ENCODE assay signal across 8 cellular contexts in the genomic region with DNA sequence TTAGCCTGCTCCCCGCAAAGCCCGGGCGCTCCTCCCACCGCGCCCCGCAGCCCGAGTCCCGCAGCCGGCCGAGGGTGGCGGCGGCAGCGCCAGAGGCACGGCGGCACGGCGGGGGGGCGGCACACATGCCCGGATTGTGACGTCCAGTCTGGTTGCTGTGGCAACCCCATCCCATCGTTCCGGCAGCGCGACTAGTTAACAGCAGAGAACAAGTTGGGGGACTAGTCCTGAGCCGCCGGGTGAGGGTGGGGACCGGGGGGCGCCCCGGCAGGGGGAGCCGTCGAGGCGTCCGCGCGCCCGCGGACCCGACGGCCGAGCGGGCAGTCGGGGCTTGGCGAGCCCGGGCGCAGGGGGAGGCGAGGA. TPM values are rescaled to one million over a fixed set of nuclear protein-coding genes. Genes with fewer than 3 reads are reported as not detected.
A peak's percentile ranks its signal among the peaks of the same experiment; 100 is the strongest.
DNase-seq lines count a peak whose midpoint lies in the region; ATAC-seq and TF ChIP-seq lines count a peak whose summit lies in the region.

A gene (minus strand): TSS at position 107 of the 363 bp plus-strand sequence. CDS start 298 bp downstream, outside the sequence.

- peaks cover 42% of the 10 kb centered on the region for H3K27me3 Mint-ChIP-seq in activated CD8-positive, alpha-beta T cell treated with anti-CD3 and anti-CD28 coated beads for 36 hours
- peaks cover 35% of the 10 kb centered on the region for H3K27me3 Mint-ChIP-seq in activated CD8-positive, alpha-beta T cell treated with anti-CD3 and anti-CD28 coated beads, Interleukin-2, amount 10 ng/mL, durations not matched to agents 7 days and 5 days (ENCODE audit: low read depth)

- ATAC-seq in activated CD8-positive, alpha-beta T cell treated with anti-CD3 and anti-CD28 coated beads for 36 hours: peak; percentile 26
- ATAC-seq in activated CD8-positive, alpha-beta T cell treated with anti-CD3 and anti-CD28 coated beads, Interleukin-2, amount 10 ng/mL, durations not matched to agents 7 days and 5 days: no peak
- no peak for ATAC-seq in thoracic aorta (ENCODE audit: insufficient number of reproducible peaks, low FRiP score, low read depth)
- no peak for ATAC-seq in HG03280 (IDR thresholded peaks at IDR 0.05; ENCODE audit: unreplicated experiment)

- no peaks in the 10 kb centered on the region for H3K9me3 ChIP-seq in SJSA1 (replicated peaks)
- H3K9me3 ChIP-seq in iPS-15b (ENCODE audit: control insufficient read depth, insufficient read depth, low read length): no peaks in the 10 kb centered on the region
- H3K9me3 ChIP-seq in thoracic aorta: no peaks in the 10 kb centered on the region

- peaks cover 9% of the 10 kb centered on the region; the same call in 1 of the 2 replicates for H3K4me1 ChIP-seq in SJSA1 (replicated peaks)
- peaks cover 4% of the 10 kb centered on the region for H3K4me1 ChIP-seq in iPS-15b (ENCODE audit: control insufficient read depth, insufficient read depth, low read length)
- peaks cover 14 to 25% of the 10 kb centered on the region in 2 donors for H3K4me1 ChIP-seq in thoracic aorta (ENCODE audit: control insufficient read depth in 1 of 2, low read depth in 2 of 2)

- H3K36me3 Mint-ChIP-seq in activated CD8-positive, alpha-beta T cell treated with anti-CD3 and anti-CD28 coated beads for 36 hours (ENCODE audit: low read depth): peaks cover 10% of the 10 kb centered on the region
- peaks cover 12% of the 10 kb centered on the region for H3K36me3 Mint-ChIP-seq in activated CD8-positive, alpha-beta T cell treated with anti-CD3 and anti-CD28 coated beads, Interleukin-2, amount 10 ng/mL, durations not matched to agents 7 days and 5 days (ENCODE audit: low read depth)

- H3K27me3 ChIP-seq in SJSA1 (replicated peaks) (peaks cover 33% of the 10 kb centered on the region), iPS-15b (ENCODE audit: control insufficient read depth, insufficient read depth, low read length) (peaks cover 42% of the 10 kb centered on the region), thoracic aorta (replicated peaks; ENCODE audit: insufficient read depth) (no peaks in the 10 kb centered on the region)

- CTCF ChIA-PET in activated CD8-positive, alpha-beta T cell treated with anti-CD3 and anti-CD28 coated beads for 36 hours (lab: Charles Lee): no interaction called here
- CTCF ChIA-PET in activated CD8-positive, alpha-beta T cell treated with anti-CD3 and anti-CD28 coated beads, Interleukin-2, amount 10 ng/mL, durations not matched to agents 7 days and 5 days (lab: Charles Lee): no interaction called here

- POLR2A ChIA-PET in activated CD8-positive, alpha-beta T cell treated with anti-CD3 and anti-CD28 coated beads for 36 hours (lab: Charles Lee): no interaction called here
- POLR2A ChIA-PET in activated CD8-positive, alpha-beta T cell treated with anti-CD3 and anti-CD28 coated beads, Interleukin-2, amount 10 ng/mL, durations not matched to agents 7 days and 5 days (lab: Charles Lee): no interaction called here

- peak; percentile 32 for DNase-seq in activated CD8-positive, alpha-beta T cell treated with anti-CD3 and anti-CD28 coated beads for 36 hours
- DNase-seq in activated CD8-positive, alpha-beta T cell treated with anti-CD3 and anti-CD28 coated beads, Interleukin-2, amount 10 ng/mL, durations not matched to agents 7 days and 5 days: no peak
- no peak for DNase-seq in SJSA1 (ENCODE audit: low read depth in 1 of 2, low spot score in 2 of 2)
- DNase-seq in thoracic aorta (ENCODE audit: low spot score): no peak
- no peak for DNase-seq in islet precursor cell
- DNase-seq in GM19240 (ENCODE audit: insufficient read length, low spot score): no peak

- no peak within 1 kb of the TSS for H3K27ac ChIP-seq in SJSA1
- H3K27ac ChIP-seq in thoracic aorta: peak within 1 kb of the TSS; percentile 5 to 17

- intact Hi-C loops in activated CD8-positive, alpha-beta T cell treated with anti-CD3 and anti-CD28 coated beads for 36 hours (cut with micrococcal nuclease): no loop called here

- H3K4me1 Mint-ChIP-seq in activated CD8-positive, alpha-beta T cell treated with anti-CD3 and anti-CD28 coated beads for 36 hours (ENCODE audit: low read depth): peaks cover 32% of the 10 kb centered on the region
- H3K4me1 Mint-ChIP-seq in activated CD8-positive, alpha-beta T cell treated with anti-CD3 and anti-CD28 coated beads, Interleukin-2, amount 10 ng/mL, durations not matched to agents 7 days and 5 days (ENCODE audit: low read depth): peaks cover 11% of the 10 kb centered on the region

- peak within 1 kb of the TSS; percentile 8; the same call in 1 of the 2 replicates for H3K4me3 ChIP-seq in SJSA1
- H3K4me3 ChIP-seq in iPS-15b (ENCODE audit: low read depth, low read length): peak within 1 kb of the TSS; percentile 32
- H3K4me3 ChIP-seq in thoracic aorta: peak within 1 kb of the TSS; percentile 65

- H3K4me3 Mint-ChIP-seq in activated CD8-positive, alpha-beta T cell treated with anti-CD3 and anti-CD28 coated beads for 36 hours: peak within 1 kb of the TSS; percentile 1
- no peak within 1 kb of the TSS for H3K4me3 Mint-ChIP-seq in activated CD8-positive, alpha-beta T cell treated with anti-CD3 and anti-CD28 coated beads, Interleukin-2, amount 10 ng/mL, durations not matched to agents 7 days and 5 days

- no peak within 1 kb of the TSS for H3K9ac ChIP-seq in iPS-15b (ENCODE audit: low read depth, low read length)

- no peak within 1 kb of the TSS for H3K27ac Mint-ChIP-seq in activated CD8-positive, alpha-beta T cell treated with anti-CD3 and anti-CD28 coated beads for 36 hours
- no peak within 1 kb of the TSS for H3K27ac Mint-ChIP-seq in activated CD8-positive, alpha-beta T cell treated with anti-CD3 and anti-CD28 coated beads, Interleukin-2, amount 10 ng/mL, durations not matched to agents 7 days and 5 days

- H3K9me3 Mint-ChIP-seq in activated CD8-positive, alpha-beta T cell treated with anti-CD3 and anti-CD28 coated beads for 36 hours: no peaks in the 10 kb centered on the region
- no peaks in the 10 kb centered on the region for H3K9me3 Mint-ChIP-seq in activated CD8-positive, alpha-beta T cell treated with anti-CD3 and anti-CD28 coated beads, Interleukin-2, amount 10 ng/mL, durations not matched to agents 7 days and 5 days (ENCODE audit: insufficient read depth)

- no peak for TF ChIP-seq CTCF in activated CD8-positive, alpha-beta T cell treated with anti-CD3 and anti-CD28 coated beads for 36 hours (IDR thresholded peaks at IDR 0.05)
- TF ChIP-seq CTCF in thoracic aorta (IDR thresholded peaks at IDR 0.05): no peak

- H3K36me3 ChIP-seq in SJSA1 (peaks cover 15% of the 10 kb centered on the region), iPS-15b (ENCODE audit: control insufficient read depth, insufficient read depth, low read length) (no peaks in the 10 kb centered on the region), thoracic aorta (no peaks in the 10 kb centered on the region)

RNA-seq across cellular contexts. Expression of the gene that starts here (rescaled TPM):
- under 1 TPM; 0.61 to 0.63 TPM for total RNA-seq in activated CD8-positive, alpha-beta T cell treated with anti-CD3 and anti-CD28 coated beads for 36 hours
- under 1 TPM; 0.23 to 0.47 TPM for total RNA-seq in activated CD8-positive, alpha-beta T cell treated with anti-CD3 and anti-CD28 coated beads, Interleukin-2, amount 10 ng/mL, durations not matched to agents 7 days and 5 days
- 0.28 and 0.53 TPM in 2 replicates for total RNA-seq in SJSA1 (2014; rRNA removed; shearing (Covaris generic))
- total RNA-seq in thoracic aorta: 1 to 10 TPM; 1.1 to 3.2 TPM

Comparison
In these comparisons a context has a peak if more than half of its experiments do, and no peak if none do; other contexts are left out.
1. Peak in DNase-seq and ATAC-seq in activated CD8-positive, alpha-beta T cell treated with anti-CD3 and anti-CD28 coated beads for 36 hours; RNA of the gene not detected or under 1 TPM.
2. H3K4me3 ChIP-seq: peak in every context shown above with its lines; median percentile 65 in thoracic aorta; 32 in iPS-15b; 8 in SJSA1.